11 cellular contexts compared by ENCODE assay signal in the genomic region with DNA sequence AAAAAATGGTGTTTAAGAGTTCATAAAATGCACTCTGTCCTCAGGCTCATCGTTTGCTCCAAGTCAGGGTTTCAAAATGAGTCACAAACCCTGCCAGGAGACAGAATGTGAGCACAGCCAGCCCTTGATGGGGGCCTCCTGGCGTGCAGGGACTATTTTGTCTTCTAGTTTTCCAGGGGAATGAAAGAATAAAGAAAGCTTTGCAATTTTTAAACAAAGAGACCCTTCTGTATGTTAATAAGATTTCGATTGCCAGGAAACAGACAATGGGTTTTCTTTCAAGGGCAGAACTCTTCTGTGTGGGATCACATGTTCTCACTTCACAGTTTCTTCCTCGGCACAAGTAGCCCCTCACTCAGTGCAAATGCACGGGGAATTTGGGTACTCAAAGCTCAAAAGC.
DNase-seq lines count a peak whose midpoint lies in the region; ATAC-seq and TF ChIP-seq lines count a peak whose summit lies in the region.
"Had no signal": no experiment of that assay in that cellular context is flagged by ENCODE, and none has a peak within 500 bp of the region (broad histone marks: within the 10 kb centered on the region; RNA-seq: fewer than 3 reads in every experiment).

No MANE protein-coding gene starts in this region.

- H3K36me3 ChIP-seq in sigmoid colon = no peaks in the 10 kb centered on the region
- no peaks in the 10 kb centered on the region for H3K36me3 ChIP-seq in MM.1S (replicated peaks; ENCODE audit: insufficient read depth, low read length)
- H3K36me3 ChIP-seq in right lobe of liver = no peaks in the 10 kb centered on the region

- TF ChIP-seq POLR2A in sigmoid colon (IDR thresholded peaks at IDR 0.05) (no peak), right lobe of liver (IDR thresholded peaks at IDR 0.05) (no peak)

- peak; percentile 89 for ATAC-seq in GM19351 (IDR thresholded peaks at IDR 0.05; ENCODE audit: unreplicated experiment)
- peak; percentile 65 for ATAC-seq in HG03060 (IDR thresholded peaks at IDR 0.05; ENCODE audit: low read depth, unreplicated experiment)
- no peak for ATAC-seq in right lobe of liver

- POLR2A ChIA-PET in RWPE1 (lab: Yijun Ruan, JAX; ENCODE audit: low non-redundant PET) = no interaction called here

- no peak overlapping the region for H3K9ac ChIP-seq in MM.1S (ENCODE audit: low read length)

- no peaks in the 10 kb centered on the region for H3K27me3 ChIP-seq in sigmoid colon
- no peaks in the 10 kb centered on the region for H3K27me3 ChIP-seq in MM.1S (replicated peaks; ENCODE audit: insufficient read depth, low read length)
- no peaks in the 10 kb centered on the region for H3K27me3 ChIP-seq in right lobe of liver

- H3K79me2 ChIP-seq in MM.1S (ENCODE audit: low read length) = no peaks in the 10 kb centered on the region

- CTCF ChIA-PET in RWPE1 (lab: Yijun Ruan, JAX) = interaction anchor here (0.6 kb wide), 2 partner anchors 83 to 241 kb away, joined by 3 read pairs; no protein-coding TSS in a partner anchor

- TF ChIP-seq EP300 in sigmoid colon (IDR thresholded peaks at IDR 0.05) = no peak

- peak; percentile 40 for DNase-seq in fibroblast of mammary gland (ENCODE audit: low read depth)
- peak; percentile 65 for DNase-seq in sigmoid colon
- no peak for DNase-seq in MM.1S
- no peak for DNase-seq in right lobe of liver
- DNase-seq in DMS153 treated with DMSO at 0.1 percent for 48 hours (lab: John Stamatoyannopoulos, UW; ENCODE audit: unreplicated experiment) = no peak
- DNase-seq in RWPE1 (ENCODE audit: low spot score) = no peak
- DNase-seq: activated CD4-positive, alpha-beta T cell treated with anti-CD3 and anti-CD28 coated beads, Interleukin-2, amount 10 ng/mL, durations not matched to agents 7 days and 5 days; GDM1; NCI-H69 had no signal

- 54 to 76% methylated on average over 5 of the region's 5 CpGs for WGBS in sigmoid colon, 2 donors
- 32% methylated on average over 5 of the region's 5 CpGs for WGBS in right lobe of liver (ENCODE audit: insufficient coverage, low coverage, low lambda C conversion rate, missing lambda C conversion rate)

- no peaks in the 10 kb centered on the region for H3F3A ChIP-seq in MM.1S (ENCODE audit: insufficient read depth, low read length)

- H3K9me2 ChIP-seq in MM.1S (replicated peaks; ENCODE audit: insufficient read depth, low read length) = no peaks in the 10 kb centered on the region

- H3K4me1 ChIP-seq in sigmoid colon = peaks cover 0 to 19% (median 3%) of the 10 kb centered on the region in 4 donors
- no peaks in the 10 kb centered on the region for H3K4me1 ChIP-seq in MM.1S (ENCODE audit: low read length)
- no peaks in the 10 kb centered on the region for H3K4me1 ChIP-seq in right lobe of liver

- no peak overlapping the region for H3K4me2 ChIP-seq in MM.1S (ENCODE audit: low read depth, low read length)

- no peaks in the 10 kb centered on the region for H4K20me1 ChIP-seq in MM.1S (ENCODE audit: insufficient read depth, low read length)

- H3K4me3 ChIP-seq in fibroblast of mammary gland (ENCODE audit: control insufficient read depth, low read depth, low read length) = no peak overlapping the region
- H3K4me3 ChIP-seq in sigmoid colon = no peak overlapping the region
- H3K4me3 ChIP-seq in MM.1S (ENCODE audit: low read length) = no peak overlapping the region
- H3K4me3 ChIP-seq in right lobe of liver = no peak overlapping the region

- H3K9me3 ChIP-seq in sigmoid colon (no peaks in the 10 kb centered on the region), MM.1S (replicated peaks; ENCODE audit: insufficient read depth, low read length) (no peaks in the 10 kb centered on the region), right lobe of liver (no peaks in the 10 kb centered on the region)

- H3K27ac ChIP-seq in sigmoid colon = peak overlapping the region; percentile 14 to 29 (median 26)
- no peak overlapping the region for H3K27ac ChIP-seq in MM.1S (ENCODE audit: low read length)
- H3K27ac ChIP-seq in right lobe of liver = no peak overlapping the region
- no peak overlapping the region for H3K27ac ChIP-seq in RWPE1

- no peak overlapping the region for H2AFZ ChIP-seq in MM.1S (ENCODE audit: low read length)

- TF ChIP-seq CTCF in fibroblast of mammary gland (conservative IDR thresholded peaks at IDR 0.05; ENCODE audit: control insufficient read depth, insufficient read depth, low read depth, low read length) = no peak
- no peak for TF ChIP-seq CTCF in sigmoid colon (IDR thresholded peaks at IDR 0.05)
- no peak for TF ChIP-seq CTCF in MM.1S (IDR thresholded peaks at IDR 0.05; ENCODE audit: low read length)
- no peak for TF ChIP-seq CTCF in right lobe of liver (IDR thresholded peaks at IDR 0.05)
- TF ChIP-seq CTCF in RWPE1 (conservative IDR thresholded peaks at IDR 0.05; ENCODE audit: low read depth) = no peak

- intact Hi-C loops in sigmoid colon (cut with DNase I) = no loop called here
- intact Hi-C loops in right lobe of liver (cut with DNase I) = no loop called here

Comparison
In these comparisons a context has a peak if more than half of its experiments do, and no peak if none do; other contexts are left out.
1. ATAC-seq: peak in GM19351 (single experiment) and HG03060 (single experiment); none in right lobe of liver (0 of 4).
2. DNase-seq: peak in fibroblast of mammary gland (single experiment) and sigmoid colon (single experiment); none in MM.1S (single experiment), right lobe of liver (0 of 3), DMS153 treated with DMSO at 0.1 percent for 48 hours (single experiment) and RWPE1 (single experiment).
3. H3K27ac ChIP-seq: peak in sigmoid colon (4 of 4); none in MM.1S (single experiment), right lobe of liver (0 of 3) and RWPE1 (single experiment).